Comparison of ENCODE assay signal across 24 cellular contexts in genomic region chr6:159807150-159807859, GRCh38. TPM values are rescaled to one million over a fixed set of nuclear protein-coding genes. Genes with fewer than 3 reads are reported as not detected.
DNase-seq lines count a peak whose midpoint lies in the region; ATAC-seq and TF ChIP-seq lines count a peak whose summit lies in the region.
"Had no signal": no experiment of that assay in that cellular context is flagged by ENCODE, and none has a peak within 500 bp of the region (broad histone marks: within the 10 kb centered on the region; RNA-seq: fewer than 3 reads in every experiment).

No MANE protein-coding gene starts in this region.

- H3K36me3 Mint-ChIP-seq in HFFc6 (ENCODE audit: low read depth) = no peaks in the 10 kb centered on the region

- H3K36me3 ChIP-seq in trophoblast cell (ENCODE audit: control insufficient read depth in 1 of 2, insufficient read depth in 2 of 2, low read length in 2 of 2) = no peaks in the 10 kb centered on the region
- H3K36me3 ChIP-seq: prostate gland had no signal

- peaks cover 4% of the 10 kb centered on the region for H3K4me1 ChIP-seq in foreskin keratinocyte
- H3K4me1 ChIP-seq in trophoblast cell (ENCODE audit: control insufficient read depth in 1 of 2, insufficient read depth in 2 of 2, low read length in 2 of 2) = peaks cover 0 to under 1% of the 10 kb centered on the region in 2 experiments
- H3K4me1 ChIP-seq: prostate gland had no signal

- H3K4ac ChIP-seq in trophoblast cell (ENCODE audit: low read depth, low read length) = no peak overlapping the region

- no peak overlapping the region for H3K4me2 ChIP-seq in trophoblast cell (ENCODE audit: low read length)

- no peak overlapping the region for H4K8ac ChIP-seq in trophoblast cell (ENCODE audit: low read depth, low read length)

- no peak overlapping the region for H4K12ac ChIP-seq in trophoblast cell (ENCODE audit: low read depth, low read length)

- no peaks in the 10 kb centered on the region for H3K9me3 Mint-ChIP-seq in HFFc6
- H3K9me3 Mint-ChIP-seq: effector memory CD8-positive, alpha-beta T cell; nephron had no signal

- H3K79me2 ChIP-seq in trophoblast cell (ENCODE audit: control insufficient read depth, insufficient read depth, low read length, poor library complexity) = no peaks in the 10 kb centered on the region

- H3K9ac ChIP-seq in trophoblast cell (ENCODE audit: low read length) = no peak overlapping the region

- H3K27ac ChIP-seq in VCaP (peak overlapping the region; percentile 42), foreskin keratinocyte (no peak overlapping the region), trophoblast cell (ENCODE audit: low read depth, low read length) (no peak overlapping the region)
- H3K27ac ChIP-seq: prostate gland, spleen had no signal

- no peak overlapping the region for H2AK5ac ChIP-seq in trophoblast cell (ENCODE audit: low read length)

- H3K4me1 Mint-ChIP-seq in HFFc6 (ENCODE audit: low read depth) = no peaks in the 10 kb centered on the region
- H3K4me1 Mint-ChIP-seq: nephron had no signal

- no peaks in the 10 kb centered on the region for H3K27me3 Mint-ChIP-seq in HFFc6 (ENCODE audit: insufficient read depth)
- H3K27me3 Mint-ChIP-seq: effector memory CD8-positive, alpha-beta T cell had no signal

- no peak overlapping the region for H4K91ac ChIP-seq in trophoblast cell (ENCODE audit: low read depth, low read length)

- H3K23ac ChIP-seq in trophoblast cell (ENCODE audit: low read length) = no peak overlapping the region

- H2BK5ac ChIP-seq in trophoblast cell (ENCODE audit: low read depth, low read length, poor library complexity) = no peak overlapping the region

- no CpG with 5 or more reads among the region's 5 CpGs for WGBS in trophoblast cell (ENCODE audit: extremely low coverage, insufficient coverage, insufficient read length)

- peaks cover 2% of the 10 kb centered on the region for H3K9me3 ChIP-seq in trophoblast cell (ENCODE audit: insufficient read depth, low read depth, low read length)
- H3K9me3 ChIP-seq: prostate gland, spleen had no signal

- H3K27me3 ChIP-seq in foreskin keratinocyte = no peaks in the 10 kb centered on the region
- no peaks in the 10 kb centered on the region for H3K27me3 ChIP-seq in trophoblast cell (ENCODE audit: insufficient read depth, low read length)
- H3K27me3 ChIP-seq: spleen had no signal

- TF ChIP-seq CTCF in VCaP (conservative IDR thresholded peaks at IDR 0.05) = no peak
- TF ChIP-seq CTCF in foreskin keratinocyte (conservative IDR thresholded peaks at IDR 0.05) = no peak
- TF ChIP-seq CTCF in HFFc6 (IDR thresholded peaks at IDR 0.05) = no peak

- no peak overlapping the region for H3K4me3 Mint-ChIP-seq in HFFc6
- H3K4me3 Mint-ChIP-seq: effector memory CD8-positive, alpha-beta T cell; nephron had no signal

- no peak overlapping the region for H2AFZ ChIP-seq in trophoblast cell (ENCODE audit: insufficient read depth, low read length, poor library complexity)

- H3K27ac Mint-ChIP-seq in HFFc6 = no peak overlapping the region
- H3K27ac Mint-ChIP-seq: effector memory CD8-positive, alpha-beta T cell; nephron had no signal

- DNase-seq in HuH-7 (ENCODE audit: low spot score) (peak; percentile 78), foreskin keratinocyte (peak; percentile 74 to 87), trophoblast cell (peak; percentile 53 to 93), AML-193 (lab: John Stamatoyannopoulos, UW) (no peak), HFFc6 (no peak)
- no peak for DNase-seq in activated CD4-positive, alpha-beta T cell treated with anti-CD3 and anti-CD28 coated beads, Interleukin-2, amount 50 U/mL, for 4 hours
- DNase-seq: activated CD4-positive, alpha-beta T cell treated with anti-CD3 and anti-CD28 coated beads, Interleukin-2, amount 50 U/mL, for 1 hour; activated gamma-delta T cell; amniotic stem cell; cerebellar nuclear complex; DMS53; effector memory CD8-positive, alpha-beta T cell; H7; hippocampal formation; NCI-H1092; NCI-H2107; spleen had no signal

- no peak overlapping the region for H2BK120ac ChIP-seq in trophoblast cell (ENCODE audit: insufficient read depth, low read length, poor library complexity)

- H3K4me3 ChIP-seq in trophoblast cell (ENCODE audit: low read depth, low read length) = no peak overlapping the region
- H3K4me3 ChIP-seq: GM12878, prostate gland, spleen had no signal

- no peak overlapping the region for H3K18ac ChIP-seq in trophoblast cell (ENCODE audit: low read length)

- ATAC-seq in foreskin keratinocyte (peak; percentile 94), HG03342 (IDR thresholded peaks at IDR 0.05; ENCODE audit: unreplicated experiment) (no peak)
- ATAC-seq: effector memory CD8-positive, alpha-beta T cell; GM12878 had no signal

- H3K14ac ChIP-seq in trophoblast cell (ENCODE audit: low read length) = no peak overlapping the region

- H3K79me1 ChIP-seq in trophoblast cell (ENCODE audit: low read length) = no peaks in the 10 kb centered on the region

- no peak overlapping the region for H2BK12ac ChIP-seq in trophoblast cell (ENCODE audit: low read length)

RNA-seq across cellular contexts. Expression of gene PNLDC1, which starts 7.2 kb away (rescaled TPM):
- total RNA-seq in foreskin keratinocyte = 0.07 and 0.75 TPM in 2 replicates
- 0.03 and 0.66 TPM in 2 replicates for polyA plus RNA-seq in foreskin keratinocyte
- polyA plus RNA-seq in trophoblast cell (2013) = 0.37 and 0.43 TPM in 2 replicates
- total RNA-seq in HFFc6 (2021; fragmentation: NEBNext Ultra II Directional; extraction: Animal tissue kit (Norgen Biotek cat#: 25700)) = not detected
- total RNA-seq: H7, kidney epithelial cell, OCI-LY7 had no signal

RNA-seq across cellular contexts. Expression of gene MRPL18, which starts 17.0 kb away (rescaled TPM):
- 99.2 and 104 TPM in 2 replicates for total RNA-seq in foreskin keratinocyte
- polyA plus RNA-seq in foreskin keratinocyte = 122 and 131 TPM in 2 replicates
- polyA plus RNA-seq in trophoblast cell (2013) = 53.3 and 54.2 TPM in 2 replicates
- 10 to 100 TPM; 74.1 to 93.6 (median 81.4) TPM for total RNA-seq in HFFc6 (2021; fragmentation: NEBNext Ultra II Directional; extraction: Animal tissue kit (Norgen Biotek cat#: 25700))

RNA-seq across cellular contexts. Expression of gene TCP1, which starts 17.9 kb away (rescaled TPM):
- 245 and 272 TPM in 2 replicates for total RNA-seq in foreskin keratinocyte
- 203 and 242 TPM in 2 replicates for polyA plus RNA-seq in foreskin keratinocyte
- polyA plus RNA-seq in trophoblast cell (2013) = 141 and 146 TPM in 2 replicates
- total RNA-seq in HFFc6 (2021; fragmentation: NEBNext Ultra II Directional; extraction: Animal tissue kit (Norgen Biotek cat#: 25700)) = 100 to 1,000 TPM; 212 to 270 (median 225) TPM

RNA-seq across cellular contexts. Expression of gene ACAT2, which starts 45.5 kb away (rescaled TPM):
- 284 and 366 TPM in 2 replicates for total RNA-seq in foreskin keratinocyte
- polyA plus RNA-seq in foreskin keratinocyte = 208 and 296 TPM in 2 replicates
- polyA plus RNA-seq in trophoblast cell (2013) = 85.5 and 90.6 TPM in 2 replicates
- total RNA-seq in HFFc6 (2021; fragmentation: NEBNext Ultra II Directional; extraction: Animal tissue kit (Norgen Biotek cat#: 25700)) = 10 to 100 TPM; 25.6 to 39.9 (median 38.7) TPM

Comparison
In these comparisons a context has a peak if more than half of its experiments do, and no peak if none do; other contexts are left out.
1. DNase-seq: peak in HuH-7 (single experiment), foreskin keratinocyte (2 of 2) and trophoblast cell (2 of 2); none in activated CD4-positive, alpha-beta T cell treated with anti-CD3 and anti-CD28 coated beads, Interleukin-2, amount 50 U/mL, for 4 hours (0 of 2), AML-193 (0 of 2) and HFFc6 (single experiment).